ENCODE assay signal across 8 cellular contexts in the genomic region with DNA sequence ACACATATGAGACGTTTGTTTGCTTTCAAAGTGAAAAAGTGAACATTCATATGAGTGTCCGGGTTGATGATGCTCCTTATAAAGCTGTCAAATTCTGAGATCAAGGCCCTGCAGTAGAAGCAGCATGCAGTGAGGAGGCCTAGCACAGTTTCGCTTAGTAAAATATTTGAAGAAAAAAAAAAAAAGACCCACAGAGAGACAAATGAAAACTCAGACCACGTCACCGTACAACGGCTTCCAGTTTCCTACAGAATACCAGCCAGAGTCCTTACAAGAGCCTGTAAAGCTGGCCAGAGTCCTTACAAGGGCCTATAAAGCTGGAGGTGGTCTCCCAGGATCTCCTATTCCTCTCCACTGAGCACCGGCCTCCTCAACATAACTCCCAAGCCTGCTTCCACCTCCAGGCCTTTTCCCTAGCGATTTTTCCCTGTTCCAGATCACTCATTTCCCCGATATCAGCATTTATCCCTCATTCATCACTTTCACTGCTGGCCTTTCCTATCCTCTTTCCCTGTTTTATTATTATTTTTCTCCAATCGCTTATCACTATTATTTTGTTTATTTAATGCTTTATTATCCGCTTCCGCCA. TPM values are rescaled to one million over a fixed set of nuclear protein-coding genes. Genes with fewer than 3 reads are reported as not detected.
DNase-seq lines count a peak whose midpoint lies in the region; TF ChIP-seq lines count a peak whose summit lies in the region.
"Had no signal": no experiment of that assay in that cellular context is flagged by ENCODE, and none has a peak within 500 bp of the region (broad histone marks: within the 10 kb centered on the region; RNA-seq: fewer than 3 reads in every experiment).

No MANE protein-coding gene starts in this region.

- no peak for TF ChIP-seq CTCF in tibial nerve (IDR thresholded peaks at IDR 0.05)

- H3K9ac ChIP-seq in mucosa of stomach (ENCODE audit: low read length) = peak overlapping the region; percentile 96

- no peaks in the 10 kb centered on the region for H3K9me3 Mint-ChIP-seq in T-helper 2 cell treated with Interferon-gamma antibody and Interleukin-4, amounts not matched to agents 5 μg/mL and 100 μg/mL, for 36 hours

- H3K36me3 ChIP-seq in mucosa of stomach (ENCODE audit: control insufficient read depth, insufficient read depth, low read length) = no peaks in the 10 kb centered on the region
- H3K36me3 ChIP-seq in tibial nerve = no peaks in the 10 kb centered on the region

- DNase-seq in GM03348 (ENCODE audit: low spot score) (peak; percentile 12), tibial nerve (ENCODE audit: low spot score in 2 of 2) (no peak), mesenteric fat pad (ENCODE audit: low spot score) (no peak)
- peak; percentile 73 for DNase-seq in Jurkat, Clone E6-1 (ENCODE audit: low read depth, low spot score)
- peak; percentile 55 for DNase-seq in T-helper 2 cell treated with Interferon-gamma antibody and Interleukin-4, amounts not matched to agents 5 μg/mL and 100 μg/mL, for 36 hours (ENCODE audit: low spot score)
- DNase-seq in effector CD4-positive, alpha-beta T cell = peak; percentile 16

- peak overlapping the region; percentile 90 to 97 (median 96) for H3K27ac ChIP-seq in tibial nerve

- WGBS in tibial nerve, 2 donors = 2 to 6% methylated on average over 12 of the region's 12 CpGs

- H3K4me1 ChIP-seq in mucosa of stomach (ENCODE audit: control insufficient read depth, insufficient read depth, low read length) = peaks cover 15% of the 10 kb centered on the region
- H3K4me1 ChIP-seq in tibial nerve = peaks cover 0 to 60% (median 16%) of the 10 kb centered on the region in 4 donors

- H3K36me3 Mint-ChIP-seq in T-helper 2 cell treated with Interferon-gamma antibody and Interleukin-4, amounts not matched to agents 5 μg/mL and 100 μg/mL, for 36 hours (ENCODE audit: low read depth) = peaks cover 18% of the 10 kb centered on the region

- H3K4me3 ChIP-seq in Jurkat, Clone E6-1 (ENCODE audit: low read length) = peak overlapping the region; percentile 92
- H3K4me3 ChIP-seq in mucosa of stomach (ENCODE audit: low read length) = peak overlapping the region; percentile 71
- peak overlapping the region; percentile 74 to 86 (median 76) for H3K4me3 ChIP-seq in tibial nerve

- no peak for TF ChIP-seq POLR2A in tibial nerve (IDR thresholded peaks at IDR 0.05)

- H3K27me3 Mint-ChIP-seq in T-helper 2 cell treated with Interferon-gamma antibody and Interleukin-4, amounts not matched to agents 5 μg/mL and 100 μg/mL, for 36 hours (ENCODE audit: low read depth) = peaks cover 6% of the 10 kb centered on the region

- no peaks in the 10 kb centered on the region for H3K9me3 ChIP-seq in mucosa of stomach (ENCODE audit: control insufficient read depth, low read length)
- no peaks in the 10 kb centered on the region for H3K9me3 ChIP-seq in tibial nerve

- H3K27ac Mint-ChIP-seq in T-helper 2 cell treated with Interferon-gamma antibody and Interleukin-4, amounts not matched to agents 5 μg/mL and 100 μg/mL, for 36 hours = peak overlapping the region; percentile 97

- H3K4me1 Mint-ChIP-seq in T-helper 2 cell treated with Interferon-gamma antibody and Interleukin-4, amounts not matched to agents 5 μg/mL and 100 μg/mL, for 36 hours (ENCODE audit: low read depth) = peaks cover 57% of the 10 kb centered on the region

- no peak for TF ChIP-seq EP300 in tibial nerve (IDR thresholded peaks at IDR 0.05)

- H3K27me3 ChIP-seq in mucosa of stomach (ENCODE audit: control insufficient read depth, insufficient read depth, low read length) (no peaks in the 10 kb centered on the region), tibial nerve (no peaks in the 10 kb centered on the region)

- peak overlapping the region; percentile 90 for H3K4me3 Mint-ChIP-seq in T-helper 2 cell treated with Interferon-gamma antibody and Interleukin-4, amounts not matched to agents 5 μg/mL and 100 μg/mL, for 36 hours

RNA-seq across cellular contexts. Expression of a gene that starts 1.5 kb away (rescaled TPM):
- polyA plus RNA-seq in Jurkat, Clone E6-1 (2012; ENCODE audit: insufficient read depth, insufficient read length) = 84.0 TPM
- 10 to 100 TPM; 46.5 to 67.8 (median 56.2) TPM for total RNA-seq in tibial nerve
- 52.6 TPM for total RNA-seq in mesenteric fat pad

RNA-seq across cellular contexts. Expression of a gene that starts 36.6 kb away (rescaled TPM):
- not detected for polyA plus RNA-seq in Jurkat, Clone E6-1 (2012; ENCODE audit: insufficient read depth, insufficient read length)
- not detected for total RNA-seq in tibial nerve
- total RNA-seq in mesenteric fat pad = not detected
- polyA plus RNA-seq: adipose tissue had no signal

Comparison
In these comparisons a context has a peak if more than half of its experiments do, and no peak if none do; other contexts are left out.
1. DNase-seq: peak in GM03348 (single experiment), Jurkat, Clone E6-1 (single experiment), T-helper 2 cell treated with Interferon-gamma antibody and Interleukin-4, amounts not matched to agents 5 μg/mL and 100 μg/mL, for 36 hours (single experiment) and effector CD4-positive, alpha-beta T cell (single experiment); none in tibial nerve (0 of 2) and mesenteric fat pad (single experiment).
2. Peak in every context shown above with its lines, with median percentiles within 50 percentile points of each other: H3K4me3 ChIP-seq.